20 cellular contexts compared by ENCODE assay signal in the genomic region with DNA sequence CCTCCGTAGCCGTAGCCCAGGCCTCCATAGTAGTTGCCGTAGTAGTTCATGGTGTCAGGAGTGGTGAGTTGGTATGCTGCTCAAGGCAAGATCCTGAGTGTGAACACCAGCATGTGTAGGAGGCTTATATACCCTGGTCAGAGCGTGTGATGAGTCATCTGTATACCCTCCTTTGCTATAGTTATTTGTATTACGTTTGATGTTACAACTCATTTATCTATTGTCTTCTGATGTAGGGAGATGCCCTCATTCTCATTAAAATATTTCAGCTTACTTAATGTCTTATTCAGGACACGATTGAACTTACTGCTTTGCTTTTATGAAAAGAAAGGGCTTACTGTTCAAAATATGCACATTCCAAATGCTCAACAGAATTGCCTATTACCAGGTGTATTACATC.
"Had no signal": no experiment of that assay in that cellular context is flagged by ENCODE, and none has a peak within 500 bp of the region (broad histone marks: within the 10 kb centered on the region; RNA-seq: fewer than 3 reads in every experiment).

A gene (minus strand): TSS at position 101 of the 400 bp plus-strand sequence. CDS start 51 bp downstream, at position 50.

- DNase-seq: naive thymus-derived CD8-positive, alpha-beta T cell; nephron progenitor cell; occipital lobe; ovary; posterior cingulate gyrus; psoas muscle; right cardiac atrium; right lobe of liver; sigmoid colon; small intestine; stimulated activated CD4-positive, alpha-beta T cell treated with anti-CD3 and anti-CD28 coated beads, Interleukin-15, amount 100 ng/mL, for 24 hours; stimulated activated CD4-positive, alpha-beta T cell treated with anti-CD3 and anti-CD28 coated beads, Interleukin-2, amount 100 ng/mL, for 24 hours; stimulated activated CD4-positive, alpha-beta T cell treated with anti-CD3 and anti-CD28 coated beads, Interleukin-2, amount 100 ng/mL, for 48 hours; stimulated activated CD4-positive, alpha-beta T cell treated with anti-CD3 and anti-CD28 coated beads, Interleukin-4, amount 100 ng/mL, for 24 hours; stimulated activated naive B cell treated with anti-CD40 and anti-IgM and Interleukin-4, amounts not matched to agents 10 μg/mL and 1 μg/mL and 100 μg/mL, for 72 hours; stimulated activated naive CD4-positive, alpha-beta T cell treated with Interleukin-2 at 50 U/mL for 16 hours; stomach; thyroid gland; trophoblast cell; uterus had no signal

- FAIRE-seq: small intestine had no signal
